In genomic region chr12:115354476-115354890, GRCh38 we compare ENCODE assay signal across 2 cellular contexts.
A peak's percentile ranks its signal among the peaks of the same experiment; 100 is the strongest.
TF ChIP-seq lines count a peak whose summit lies in the region.

No MANE protein-coding gene starts in this region.

TF ChIP-seq in A549, 52 proteins besides CTCF, POLR2A, EP300 and RAD21 (continued from another document):
- TF ChIP-seq NPAS2 (CRISPR knock-in tag; IDR thresholded peaks at IDR 0.05; ENCODE audit: borderline replicate concordance) (no peak), PHF8 (IDR thresholded peaks at IDR 0.05; ENCODE audit: borderline replicate concordance, low read depth) (no peak), ELK1 (IDR thresholded peaks at IDR 0.05; ENCODE audit: low read depth, low read length) (no peak)
- TF ChIP-seq, protein P1, sequence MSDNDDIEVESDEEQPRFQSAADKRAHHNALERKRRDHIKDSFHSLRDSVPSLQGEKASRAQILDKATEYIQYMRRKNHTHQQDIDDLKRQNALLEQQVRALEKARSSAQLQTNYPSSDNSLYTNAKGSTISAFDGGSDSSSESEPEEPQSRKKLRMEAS (IDR thresholded peaks at IDR 0.05) = no peak

TF ChIP-seq in GM12878, 131 proteins besides CTCF, POLR2A, EP300 and RAD21 (continued from another document):
- TF ChIP-seq JUND (IDR thresholded peaks at IDR 0.05; ENCODE audit: low read depth, low read length) = no peak
- TF ChIP-seq EED (IDR thresholded peaks at IDR 0.05; ENCODE audit: low read depth) = peak; percentile 34; the same call in 1 of the 2 replicates
- TF ChIP-seq SPI1 (IDR thresholded peaks at IDR 0.05; ENCODE audit: borderline replicate concordance, insufficient read depth, low read depth, low read length) = peak; percentile 21; the same call in 1 of the 2 replicates
- TF ChIP-seq BMI1 (IDR thresholded peaks at IDR 0.05; ENCODE audit: borderline replicate concordance) = no peak
- TF ChIP-seq, protein P1 (IDR thresholded peaks at IDR 0.05; ENCODE audit: low read depth, low read length) = no peak
- no peak for TF ChIP-seq EZH2 (IDR thresholded peaks at IDR 0.05; ENCODE audit: borderline replicate concordance, control insufficient read depth, low read depth, low read length)
- peak; percentile 56 for TF ChIP-seq POLR2AphosphoS5 (IDR thresholded peaks at IDR 0.05; ENCODE audit: low read length)
- no peak for TF ChIP-seq SMAD5 (IDR thresholded peaks at IDR 0.05; ENCODE audit: low read depth)
- TF ChIP-seq WRNIP1 (IDR thresholded peaks at IDR 0.05; ENCODE audit: borderline replicate concordance, low read depth, low read length) = no peak
- no peak for TF ChIP-seq CHD4 (IDR thresholded peaks at IDR 0.05)
- TF ChIP-seq PML (IDR thresholded peaks at IDR 0.05; ENCODE audit: low read length) = peak; percentile 25; the same call in 1 of the 2 replicates
- TF ChIP-seq STAT1 (conservative IDR thresholded peaks at IDR 0.05) = no peak
- no peak for TF ChIP-seq IRF3 (IDR thresholded peaks at IDR 0.05)
- TF ChIP-seq CEBPB (IDR thresholded peaks at IDR 0.05; ENCODE audit: borderline replicate concordance in 1 of 2, low read depth in 2 of 2, low read length in 2 of 2) = no peak
- no peak for TF ChIP-seq EGR1 (IDR thresholded peaks at IDR 0.05; ENCODE audit: borderline replicate concordance in 1 of 2, low read depth in 2 of 2, low read length in 2 of 2)
- no peak for TF ChIP-seq MTA2 (IDR thresholded peaks at IDR 0.05; ENCODE audit: low read depth)
- TF ChIP-seq GABPA (IDR thresholded peaks at IDR 0.05; ENCODE audit: low read depth) = no peak; the same call in 1 of the 2 replicates
- no peak for TF ChIP-seq DPF2 (IDR thresholded peaks at IDR 0.05)
